In the genomic region with DNA sequence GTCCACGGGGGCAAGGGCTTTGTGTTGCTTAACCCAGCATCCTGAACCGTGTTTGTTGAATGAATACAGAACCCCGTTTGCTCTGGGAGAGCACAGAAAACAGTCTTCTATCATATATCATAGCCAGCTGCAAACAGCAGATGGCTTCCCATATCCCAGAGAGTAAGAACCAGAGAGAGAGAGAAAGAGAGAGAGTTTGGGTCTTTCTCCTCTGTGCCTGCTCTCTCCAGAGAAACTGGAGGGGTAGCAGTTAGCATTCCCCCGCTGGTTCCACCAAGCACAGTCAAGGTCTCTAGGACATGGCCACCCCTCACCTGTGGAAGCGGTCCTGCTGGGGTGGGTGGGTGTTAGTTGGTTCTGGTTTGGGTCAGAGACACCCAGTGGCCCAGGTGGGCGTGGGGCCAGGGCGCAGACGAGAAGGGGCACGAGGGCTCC, we compare ENCODE assay signal across 9 cellular contexts. TPM values are rescaled to one million over a fixed set of nuclear protein-coding genes. Genes with fewer than 3 reads are reported as not detected.
A peak's percentile ranks its signal among the peaks of the same experiment; 100 is the strongest.
DNase-seq lines count a peak whose midpoint lies in the region; ATAC-seq and TF ChIP-seq lines count a peak whose summit lies in the region.
"Had no signal": no experiment of that assay in that cellular context is flagged by ENCODE, and none has a peak within 500 bp of the region (broad histone marks: within the 10 kb centered on the region; RNA-seq: fewer than 3 reads in every experiment).

No MANE protein-coding gene starts in this region.

- H3K4me3 ChIP-seq in GM23248 (peak overlapping the region; percentile 96), brain microvascular endothelial cell (ENCODE audit: low read depth, low read length) (peak overlapping the region; percentile 85), iPS-18c (ENCODE audit: insufficient read depth, low read depth, low read length) (peak overlapping the region; percentile 46)

- no peak for TF ChIP-seq CTCF in brain microvascular endothelial cell (IDR thresholded peaks at IDR 0.05; ENCODE audit: low read depth, low read length, missing control alignments)

- peak overlapping the region; percentile 99 for H3K9ac ChIP-seq in GM23248

- H3K9me2 ChIP-seq in GM23248 (ENCODE audit: insufficient read depth) = no peaks in the 10 kb centered on the region

- H3K9me3 Mint-ChIP-seq in stimulated activated effector memory CD8-positive, alpha-beta T cell treated with anti-CD3 and anti-CD28 coated beads, Interleukin-12 subunit alpha, Interleukin-12 subunit beta, amount 100 ng/mL, for 72 hours = no peaks in the 10 kb centered on the region

- H3F3A ChIP-seq in GM23248 (ENCODE audit: insufficient read depth) = peaks cover 56% of the 10 kb centered on the region

- H3K4me2 ChIP-seq in GM23248 (ENCODE audit: unreplicated experiment) = peak overlapping the region; percentile 75

- 22 to 35% methylated on average over 5 to 7 of the region's 9 CpGs for WGBS in GM23248 (ENCODE audit: low coverage in 1 of 2, low lambda C conversion rate in 2 of 2, missing lambda C conversion rate in 2 of 2), 2 experiments

- H4K20me1 ChIP-seq in GM23248 (ENCODE audit: insufficient read depth) = peaks cover 23% of the 10 kb centered on the region

- peak overlapping the region; percentile 61 for H3K27ac ChIP-seq in GM23248
- H3K27ac ChIP-seq in brain microvascular endothelial cell = no peak overlapping the region
- H3K27ac ChIP-seq: HL-60 had no signal

- intact Hi-C loops in sciatic nerve (cut with DNase I) = loop anchor here (5.0 kb wide), 1 partner anchor 186 kb away; no protein-coding TSS in a partner anchor

- in situ Hi-C loops in GM23248 (cut with MboI) = no loop called here
- in situ Hi-C loops in brain microvascular endothelial cell (cut with HindIII; ENCODE audit: low pct_ligation_motif_present, low sequenced_read_pairs) = no loop called here

- DNase-seq in GM23248 (peak; percentile 48), brain microvascular endothelial cell (no peak), sciatic nerve (ENCODE audit: low spot score) (no peak), dermis blood vessel endothelial cell (no peak), HCEC 1CT (no peak)
- no peak for DNase-seq in stimulated activated effector memory CD8-positive, alpha-beta T cell treated with anti-CD3 and anti-CD28 coated beads, Interleukin-12 subunit alpha, Interleukin-12 subunit beta, amount 100 ng/mL, for 72 hours (ENCODE audit: low spot score in 2 of 2)

- no peak overlapping the region for H3K4me3 Mint-ChIP-seq in stimulated activated effector memory CD8-positive, alpha-beta T cell treated with anti-CD3 and anti-CD28 coated beads, Interleukin-12 subunit alpha, Interleukin-12 subunit beta, amount 100 ng/mL, for 72 hours

- ATAC-seq in sciatic nerve (peak; percentile 6), GM18873 (IDR thresholded peaks at IDR 0.05; ENCODE audit: low FRiP score, unreplicated experiment) (no peak)
- no peak for ATAC-seq in stimulated activated effector memory CD8-positive, alpha-beta T cell treated with anti-CD3 and anti-CD28 coated beads, Interleukin-12 subunit alpha, Interleukin-12 subunit beta, amount 100 ng/mL, for 72 hours

- H3K27me3 ChIP-seq in GM23248 (replicated peaks; ENCODE audit: insufficient read depth) (no peaks in the 10 kb centered on the region), brain microvascular endothelial cell (replicated peaks) (no peaks in the 10 kb centered on the region)

- no peak overlapping the region for H3K27ac Mint-ChIP-seq in stimulated activated effector memory CD8-positive, alpha-beta T cell treated with anti-CD3 and anti-CD28 coated beads, Interleukin-12 subunit alpha, Interleukin-12 subunit beta, amount 100 ng/mL, for 72 hours

- peaks cover 42% of the 10 kb centered on the region for H3K4me1 ChIP-seq in GM23248 (ENCODE audit: insufficient read depth)

- H3K79me2 ChIP-seq in GM23248 (ENCODE audit: insufficient read depth) = peaks cover 43% of the 10 kb centered on the region

- H3K36me3 ChIP-seq in GM23248 (ENCODE audit: low read depth) (peaks cover 5% of the 10 kb centered on the region; the same call in 1 of the 2 replicates), brain microvascular endothelial cell (replicated peaks) (peaks cover 6% of the 10 kb centered on the region)

- H2AFZ ChIP-seq in GM23248 = peak overlapping the region; percentile 60

- H3K4me1 Mint-ChIP-seq in stimulated activated effector memory CD8-positive, alpha-beta T cell treated with anti-CD3 and anti-CD28 coated beads, Interleukin-12 subunit alpha, Interleukin-12 subunit beta, amount 100 ng/mL, for 72 hours = peaks cover 5% of the 10 kb centered on the region

- H3K36me3 Mint-ChIP-seq in stimulated activated effector memory CD8-positive, alpha-beta T cell treated with anti-CD3 and anti-CD28 coated beads, Interleukin-12 subunit alpha, Interleukin-12 subunit beta, amount 100 ng/mL, for 72 hours = no peaks in the 10 kb centered on the region

- H3K9me3 ChIP-seq in GM23248 (ENCODE audit: low read depth) (no peaks in the 10 kb centered on the region), iPS-18c (ENCODE audit: control insufficient read depth, insufficient read depth, low read length) (no peaks in the 10 kb centered on the region)

RNA-seq across cellular contexts. Expression of gene TIMP3, which starts 0.5 kb away (rescaled TPM):
- total RNA-seq in GM23248 (2014; rRNA removed; shearing (Covaris generic)) = 1,244 and 1,254 TPM in 2 replicates
- 1,465 and 1,490 TPM in 2 replicates for polyA plus RNA-seq in GM23248 (2016; fragmentation: Nextera tagmentation; extraction: Ambion mirVana)
- total RNA-seq in sciatic nerve = 560 TPM
- total RNA-seq in dermis blood vessel endothelial cell = 197 and 203 TPM in 2 replicates

Comparison
In these comparisons a context has a peak if more than half of its experiments do, and no peak if none do; other contexts are left out.
1. H3K4me3 ChIP-seq: peak in every context shown above with its lines; median percentile 96 in GM23248; 85 in brain microvascular endothelial cell; 46 in iPS-18c.